ENCODE assay signal across 1 cellular context in genomic region chr16:84607694-84608093, GRCh38.
TF ChIP-seq lines count a peak whose summit lies in the region.

No MANE protein-coding gene starts in this region.

TF ChIP-seq in K562, 482 proteins besides CTCF, POLR2A, EP300 and RAD21 (continued from another document and continues in another):
- TF ChIP-seq SFPQ (IDR thresholded peaks at IDR 0.05; ENCODE audit: low read depth, low read length): no peak
- no peak for TF ChIP-seq ZNF174 (CRISPR knock-in tag; IDR thresholded peaks at IDR 0.05)
- TF ChIP-seq ZNF274 (IDR thresholded peaks at IDR 0.05; ENCODE audit: borderline replicate concordance, low read depth, low read length): no peak
- TF ChIP-seq GTF3C2 (IDR thresholded peaks at IDR 0.05; ENCODE audit: borderline replicate concordance, extremely low read depth, insufficient read length): no peak
- TF ChIP-seq POU5F1 (IDR thresholded peaks at IDR 0.05; ENCODE audit: borderline replicate concordance, low read depth, low read length, partially characterized antibody): no peak
- peak; percentile 67 to 76; a peak in 3 of 4 replicates for TF ChIP-seq NRF1 (conservative IDR thresholded peaks at IDR 0.05 in 1 of 2, IDR thresholded peaks at IDR 0.05 in 1 of 2)
- 0 out of 2 replicates have a peak, but pooled peaks have one; percentile 20 for TF ChIP-seq MBD2 (IDR thresholded peaks at IDR 0.05; ENCODE audit: borderline replicate concordance, low read depth)
- TF ChIP-seq NFYB (IDR thresholded peaks at IDR 0.05; ENCODE audit: extremely low read depth, insufficient read length): no peak
- peak; percentile 46; the same call in 1 of the 2 replicates for TF ChIP-seq NFIC (IDR thresholded peaks at IDR 0.05)
- no peak for TF ChIP-seq PREB (CRISPR knock-in tag; IDR thresholded peaks at IDR 0.05)
- no peak for TF ChIP-seq ZNF232 (CRISPR knock-in tag; IDR thresholded peaks at IDR 0.05)
- no peak for TF ChIP-seq POLR2AphosphoS2 (IDR thresholded peaks at IDR 0.05; ENCODE audit: low read length)
- no peak for TF ChIP-seq ZBTB8A (IDR thresholded peaks at IDR 0.05; ENCODE audit: partially characterized antibody)
- peak; percentile 85 for TF ChIP-seq SMARCE1 (IDR thresholded peaks at IDR 0.05)
- no peak for TF ChIP-seq E2F8 (IDR thresholded peaks at IDR 0.05; ENCODE audit: low read depth, partially characterized antibody)
- TF ChIP-seq ERF (CRISPR knock-in tag; IDR thresholded peaks at IDR 0.05): no peak
- TF ChIP-seq CC2D1A (IDR thresholded peaks at IDR 0.05): no peak
- no peak for TF ChIP-seq KDM4B (IDR thresholded peaks at IDR 0.05; ENCODE audit: borderline replicate concordance in 2 of 2, low read depth in 1 of 2)
- no peak for TF ChIP-seq FOXO4 (CRISPR knock-in tag; IDR thresholded peaks at IDR 0.05)
- no peak for TF ChIP-seq ZNF77 (CRISPR knock-in tag; IDR thresholded peaks at IDR 0.05)
- TF ChIP-seq ZNF740 (CRISPR knock-in tag; IDR thresholded peaks at IDR 0.05): 0 out of 2 replicates have a peak, but pooled peaks have one; percentile 43
- TF ChIP-seq ZNF740 (tag; IDR thresholded peaks at IDR 0.05): no peak
- TF ChIP-seq STAG1 (CRISPR knock-in tag; IDR thresholded peaks at IDR 0.05; ENCODE audit: borderline replicate concordance): no peak
- no peak for TF ChIP-seq PCBP2 (IDR thresholded peaks at IDR 0.05; ENCODE audit: low read depth, low read length, poor library complexity, severe bottlenecking)
- TF ChIP-seq RBM25 (IDR thresholded peaks at IDR 0.05; ENCODE audit: low read depth, low read length, severe bottlenecking): peak; percentile 26
- TF ChIP-seq FOXJ3 (CRISPR knock-in tag; IDR thresholded peaks at IDR 0.05): no peak
- TF ChIP-seq MEIS2 (IDR thresholded peaks at IDR 0.05; ENCODE audit: partially characterized antibody): peak; percentile 71
- no peak for TF ChIP-seq TAF7 (tag; IDR thresholded peaks at IDR 0.05)
- peak; percentile 32; the same call in 1 of the 2 replicates for TF ChIP-seq NFE2 (IDR thresholded peaks at IDR 0.05; ENCODE audit: low read depth)
- no peak for TF ChIP-seq ZNF217 (CRISPR knock-in tag; IDR thresholded peaks at IDR 0.05)
- TF ChIP-seq NEUROD1 (IDR thresholded peaks at IDR 0.05; ENCODE audit: borderline replicate concordance, low read depth, low read length, partially characterized antibody): peak; percentile 22
- no peak for TF ChIP-seq BCL6 (CRISPR knock-in tag; IDR thresholded peaks at IDR 0.05)
- TF ChIP-seq ZNF589 (CRISPR knock-in tag; IDR thresholded peaks at IDR 0.05; ENCODE audit: low read depth): 0 out of 2 replicates have a peak, but pooled peaks have one; percentile 53
- no peak for TF ChIP-seq HNRNPH1 (optimal IDR thresholded peaks at IDR 0.05; ENCODE audit: low read depth, low read length)
- no peak for TF ChIP-seq NR2F6 (CRISPR knock-in tag; IDR thresholded peaks at IDR 0.05)
- TF ChIP-seq ZBTB7A (IDR thresholded peaks at IDR 0.05; ENCODE audit: borderline replicate concordance, control insufficient read depth, low read depth, low read length): no peak
- no peak; the same call in 1 of the 2 replicates for TF ChIP-seq FOXM1 (IDR thresholded peaks at IDR 0.05; ENCODE audit: low read depth)
- no peak for TF ChIP-seq FOXM1 (CRISPR knock-in tag; IDR thresholded peaks at IDR 0.05; ENCODE audit: low read depth)
- TF ChIP-seq KLF1 (tag; IDR thresholded peaks at IDR 0.05): 0 out of 2 replicates have a peak, but pooled peaks have one; percentile 42
- TF ChIP-seq ELF2 (CRISPR knock-in tag; IDR thresholded peaks at IDR 0.05): 0 out of 2 replicates have a peak, but pooled peaks have one; percentile 10
- peak; percentile 70 to 88 for TF ChIP-seq TRIM24 (IDR thresholded peaks at IDR 0.05)
- no peak for TF ChIP-seq ZBTB5 (IDR thresholded peaks at IDR 0.05)
- TF ChIP-seq MECOM (CRISPR knock-in tag; IDR thresholded peaks at IDR 0.05): peak; percentile 19; the same call in 1 of the 2 replicates
- peak; percentile 88 for TF ChIP-seq SMAD4 (CRISPR knock-in tag; conservative IDR thresholded peaks at IDR 0.05)
- no peak; a peak in 1 of 4 replicates for TF ChIP-seq BCLAF1 (IDR thresholded peaks at IDR 0.05; ENCODE audit: borderline replicate concordance in 1 of 2, control insufficient read depth in 1 of 2, low read depth in 2 of 2, low read length in 1 of 2)
- TF ChIP-seq ZNF668 (CRISPR knock-in tag; IDR thresholded peaks at IDR 0.05): no peak
